Comparison of ENCODE assay signal across 31 cellular contexts in the genomic region with DNA sequence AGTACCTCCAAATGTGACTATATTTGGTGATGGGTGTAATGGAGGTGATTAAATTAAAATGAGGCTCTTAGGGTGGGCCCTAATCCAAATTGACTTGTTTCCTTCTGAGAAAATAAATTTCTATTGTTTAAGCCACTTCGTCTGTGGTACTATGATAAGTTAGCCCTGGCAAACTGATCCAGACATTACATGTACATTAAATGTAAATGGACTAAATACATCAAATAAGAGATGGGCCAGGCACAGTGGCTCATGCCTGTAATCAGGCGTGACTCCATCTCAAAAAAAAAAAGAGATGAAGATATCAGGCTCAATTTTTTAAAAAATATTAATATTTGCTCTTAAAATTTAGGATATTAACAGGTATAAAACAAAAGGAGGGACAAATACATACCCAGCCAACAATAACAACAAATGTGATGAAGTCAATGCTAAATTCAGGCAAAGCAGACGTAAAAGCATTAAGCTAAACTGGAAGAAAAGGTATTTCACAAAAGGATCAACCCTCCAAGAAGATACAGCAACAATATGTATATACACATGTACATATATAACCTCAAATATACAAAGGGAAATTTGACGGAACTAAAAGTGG. TPM values are rescaled to one million over a fixed set of nuclear protein-coding genes. Genes with fewer than 3 reads are reported as not detected.
"Had no signal": no experiment of that assay in that cellular context is flagged by ENCODE, and none has a peak within 500 bp of the region (broad histone marks: within the 10 kb centered on the region; RNA-seq: fewer than 3 reads in every experiment).

No MANE protein-coding gene starts in this region.

- H3K27me3 ChIP-seq: testis, thyroid gland, tibial nerve, upper lobe of left lung, vagina had no signal

- H3K4me1 ChIP-seq: stomach, testis, tibial artery, tibial nerve, transverse colon, upper lobe of right lung, uterus, vagina had no signal

- FAIRE-seq: urothelium cell line had no signal

- H3K9me3 ChIP-seq: suprapubic skin, testis, thoracic aorta, thyroid gland, transverse colon, upper lobe of right lung, uterus, vagina had no signal

- ATAC-seq: stimulated activated effector memory CD8-positive, alpha-beta T cell treated with anti-CD3 and anti-CD28 coated beads, Interleukin-12 subunit alpha, Interleukin-12 subunit beta, amount 100 ng/mL, for 72 hours; stimulated activated memory B cell treated with anti-CD40 and anti-IgM and Interleukin-4, amounts not matched to agents 10 μg/mL and 1 μg/mL and 100 μg/mL, for 72 hours; stimulated activated naive B cell treated with anti-CD40 and anti-IgM and Interleukin-4, amounts not matched to agents 10 μg/mL and 1 μg/mL and 100 μg/mL, for 72 hours; stimulated activated naive CD8-positive, alpha-beta T cell treated with anti-CD3 and anti-CD28 coated beads, Interleukin-15, amount 100 ng/mL, for 72 hours; stimulated activated naive CD8-positive, alpha-beta T cell treated with anti-CD3 and anti-CD28 coated beads, Interleukin-15, Interleukin-2, amounts not matched to agents 100 U/mL and 50 U/mL, for 24 hours; upper lobe of right lung had no signal

- H3K27ac ChIP-seq: stomach, suprapubic skin, testis, thoracic aorta, thyroid gland, tibial artery, tibial nerve, transverse colon, upper lobe of left lung, upper lobe of right lung, uterus, vagina had no signal

- H3K4me3 ChIP-seq: stomach, suprapubic skin, testis, thoracic aorta, thyroid gland, tibial artery, tibial nerve, transverse colon, upper lobe of left lung, upper lobe of right lung, uterus, vagina had no signal

- DNase-seq: stimulated activated CD4-positive, alpha-beta T cell treated with anti-CD3 and anti-CD28 coated beads, Interleukin-2, amount 100 ng/mL, for 48 hours; stimulated activated CD4-positive, alpha-beta T cell treated with anti-CD3 and anti-CD28 coated beads, Interleukin-4, amount 100 ng/mL, for 1 hour; stimulated activated CD4-positive, alpha-beta T cell treated with anti-CD3 and anti-CD28 coated beads, Interleukin-4, amount 100 ng/mL, for 24 hours; stimulated activated CD4-positive, alpha-beta T cell treated with anti-CD3 and anti-CD28 coated beads, Interleukin-4, amount 100 ng/mL, for 4 hours; stimulated activated CD8-positive, alpha-beta memory T cell treated with anti-CD3 and anti-CD28 coated beads, Interleukin-4, amount 100 ng/mL, for 48 hours; stimulated activated naive B cell treated with anti-CD40 and anti-IgM and Interleukin-4, amounts not matched to agents 10 μg/mL and 1 μg/mL and 100 μg/mL, for 72 hours; stimulated activated naive CD4-positive, alpha-beta T cell; stimulated activated naive CD4-positive, alpha-beta T cell treated with Interleukin-2 at 50 U/mL for 16 hours; stimulated activated naive CD8-positive, alpha-beta T cell treated with anti-CD3 and anti-CD28 coated beads, Interleukin-15, amount 100 ng/mL, for 72 hours; stimulated activated naive CD8-positive, alpha-beta T cell treated with anti-CD3 and anti-CD28 coated beads, Interleukin-15, Interleukin-2, amounts not matched to agents 100 U/mL and 50 U/mL, for 24 hours; stomach; substantia nigra; testis; thyroid gland; transverse colon; trophoblast cell; upper lobe of left lung; upper lobe of right lung; uterus had no signal

- H3K36me3 ChIP-seq: stomach, suprapubic skin, thoracic aorta, thyroid gland, tibial artery, tibial nerve, transverse colon, upper lobe of left lung, upper lobe of right lung, uterus, vagina had no signal

RNA-seq across cellular contexts. Expression of gene OR2V1, which starts 5.5 kb away (rescaled TPM):
- total RNA-seq: stomach, subcutaneous adipose tissue, suprapubic skin, temporal lobe, testis, thoracic aorta, thyroid gland, tibial nerve, transverse colon, upper lobe of left lung, upper lobe of right lung, ureter, urinary bladder, uterus, vagina had no signal
- polyA plus RNA-seq: stomach, urinary bladder had no signal

RNA-seq across cellular contexts. Expression of gene OR2V2, which starts 10.9 kb away (rescaled TPM):
- total RNA-seq: stomach, subcutaneous adipose tissue, suprapubic skin, temporal lobe, testis, thoracic aorta, thyroid gland, tibial nerve, transverse colon, upper lobe of right lung, ureter, urinary bladder, uterus, vagina had no signal
- polyA plus RNA-seq: stomach, urinary bladder had no signal
